ENCODE assay signal across 1 cellular context in genomic region chr4:61202638-61203495, GRCh38.
TF ChIP-seq lines count a peak whose summit lies in the region.

No MANE protein-coding gene starts in this region.

TF ChIP-seq in HEK293, 187 proteins besides CTCF, POLR2A, EP300 and RAD21 (continued from another document):
- peak; percentile 16; the same call in 1 of the 2 replicates for TF ChIP-seq ZBTB10 (tag by site-specific recombination; IDR thresholded peaks at IDR 0.05)
- no peak for TF ChIP-seq ZNF169 (tag by site-specific recombination; IDR thresholded peaks at IDR 0.05)
- no peak for TF ChIP-seq KLF9 (tag by site-specific recombination; IDR thresholded peaks at IDR 0.05; ENCODE audit: low read depth)
- TF ChIP-seq ZNF214 (tag by site-specific recombination; IDR thresholded peaks at IDR 0.05; ENCODE audit: borderline replicate concordance): no peak
- TF ChIP-seq HOXD13 (CRISPR knock-in tag; IDR thresholded peaks at IDR 0.05; ENCODE audit: borderline replicate concordance): no peak
- no peak for TF ChIP-seq ZNF624 (tag by site-specific recombination; IDR thresholded peaks at IDR 0.05)
- TF ChIP-seq TCF7L2 (IDR thresholded peaks at IDR 0.05; ENCODE audit: borderline replicate concordance, low read depth, low read length): no peak
- TF ChIP-seq ZIC2 (tag by site-specific recombination; IDR thresholded peaks at IDR 0.05): peak; percentile 40
- TF ChIP-seq ZNF394 (tag by site-specific recombination; IDR thresholded peaks at IDR 0.05; ENCODE audit: borderline replicate concordance): no peak
- no peak for TF ChIP-seq ZNF280D (tag by site-specific recombination; IDR thresholded peaks at IDR 0.05)
- no peak for TF ChIP-seq EGR2 (tag by site-specific recombination; IDR thresholded peaks at IDR 0.05; ENCODE audit: low read depth)
- TF ChIP-seq ZSCAN4 (tag by site-specific recombination; IDR thresholded peaks at IDR 0.05): peak; percentile 86
- no peak for TF ChIP-seq ZBTB44 (tag by site-specific recombination; IDR thresholded peaks at IDR 0.05)
- no peak for TF ChIP-seq SP3 (tag by site-specific recombination; IDR thresholded peaks at IDR 0.05)
- no peak for TF ChIP-seq SCRT1 (tag by site-specific recombination; IDR thresholded peaks at IDR 0.05; ENCODE audit: borderline replicate concordance)
- peak; percentile 46 for TF ChIP-seq ZFHX2 (tag by site-specific recombination; conservative IDR thresholded peaks at IDR 0.05)
- no peak for TF ChIP-seq ZNF513 (tag by site-specific recombination; IDR thresholded peaks at IDR 0.05)
- no peak for TF ChIP-seq ZXDB (tag by site-specific recombination; IDR thresholded peaks at IDR 0.05)
- TF ChIP-seq ZNF362 (tag by site-specific recombination; IDR thresholded peaks at IDR 0.05): no peak
- TF ChIP-seq GFI1B (tag by site-specific recombination; IDR thresholded peaks at IDR 0.05): no peak
